In the genomic region with DNA sequence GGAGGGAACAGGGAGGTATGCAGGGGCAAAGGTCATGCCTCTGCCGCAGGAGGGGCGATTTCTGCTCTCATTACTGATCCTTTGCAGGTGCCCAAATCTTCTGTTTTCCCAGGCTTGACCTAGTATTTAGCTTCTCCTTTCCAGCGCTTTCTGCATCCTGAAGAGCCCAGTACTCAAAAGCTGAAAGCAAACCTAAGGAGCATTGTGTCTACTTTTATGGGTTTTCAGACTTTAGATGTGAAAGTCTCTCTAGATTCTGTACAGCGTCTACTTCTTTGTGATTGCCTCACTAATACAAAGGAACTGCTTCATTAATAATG, we compare ENCODE assay signal across 8 cellular contexts. TPM values are rescaled to one million over a fixed set of nuclear protein-coding genes. Genes with fewer than 3 reads are reported as not detected.
A peak's percentile ranks its signal among the peaks of the same experiment; 100 is the strongest.
DNase-seq lines count a peak whose midpoint lies in the region; ATAC-seq and TF ChIP-seq lines count a peak whose summit lies in the region.

No MANE protein-coding gene starts in this region.

- H3K27me3 Mint-ChIP-seq in CD14-positive monocyte (ENCODE audit: low read depth in 3 of 3) (peaks cover 16 to 21% (median 21%) of the 10 kb centered on the region in 3 donors), nephron progenitor cell (ENCODE audit: low read depth, poor library complexity) (peaks cover 29% of the 10 kb centered on the region)

- H3K27ac Mint-ChIP-seq in CD14-positive monocyte (peak overlapping the region; percentile 96 to 99 (median 98)), nephron progenitor cell (peak overlapping the region; percentile 97)

- H3K36me3 ChIP-seq in MG63: peaks cover 5% of the 10 kb centered on the region
- H3K36me3 ChIP-seq in effector memory CD4-positive, alpha-beta T cell (ENCODE audit: control insufficient read depth, insufficient read depth, low read length): no peaks in the 10 kb centered on the region

- ATAC-seq in HG03571 (IDR thresholded peaks at IDR 0.05; ENCODE audit: unreplicated experiment) (no peak), HG02870 (IDR thresholded peaks at IDR 0.05; ENCODE audit: unreplicated experiment) (no peak)

- TF ChIP-seq CTCF in CD14-positive monocyte (IDR thresholded peaks at IDR 0.05) (no peak), nephron progenitor cell (IDR thresholded peaks at IDR 0.05) (no peak)

- H3K36me3 Mint-ChIP-seq in CD14-positive monocyte (peaks cover 9 to 11% of the 10 kb centered on the region in 2 donors), nephron progenitor cell (ENCODE audit: low read depth) (peaks cover 14% of the 10 kb centered on the region)

- no peaks in the 10 kb centered on the region for H3K27me3 ChIP-seq in MG63
- H3K27me3 ChIP-seq in effector memory CD4-positive, alpha-beta T cell (replicated peaks; ENCODE audit: control insufficient read depth, insufficient read depth, low read length, poor library complexity, severe bottlenecking): peaks cover 10% of the 10 kb centered on the region

- peaks cover 41% of the 10 kb centered on the region for H3K4me1 ChIP-seq in effector memory CD4-positive, alpha-beta T cell (ENCODE audit: control insufficient read depth, insufficient read depth, low read length, poor library complexity, severe bottlenecking)

- intact Hi-C loops in CD14-positive monocyte (cut with micrococcal nuclease) (loop anchor here in 1 of 2 donors (2.0 kb wide), 1 partner anchor 19 kb away; a partner anchor contains a TSS), head of caudate nucleus (cut with DNase I) (no loop called here)

- DNase-seq in CD14-positive monocyte (ENCODE audit: low spot score) (no peak), MG63 (no peak), nephron progenitor cell (no peak), AG08395 (ENCODE audit: low spot score) (no peak), head of caudate nucleus (no peak)
- DNase-seq in effector memory CD4-positive, alpha-beta T cell: no peak

- H3K9me3 Mint-ChIP-seq in CD14-positive monocyte (peaks cover 0 to 11% (median 6%) of the 10 kb centered on the region in 7 donors), nephron progenitor cell (no peaks in the 10 kb centered on the region)

- no peaks in the 10 kb centered on the region for H3K9me3 ChIP-seq in MG63
- no peaks in the 10 kb centered on the region for H3K9me3 ChIP-seq in effector memory CD4-positive, alpha-beta T cell (ENCODE audit: control insufficient read depth, low read length)

- peak overlapping the region; percentile 79 for H3K4me3 ChIP-seq in MG63
- peak overlapping the region; percentile 91 for H3K4me3 ChIP-seq in effector memory CD4-positive, alpha-beta T cell (ENCODE audit: insufficient read depth, low read depth, low read length, poor library complexity, severe bottlenecking)

- H3K27ac ChIP-seq in effector memory CD4-positive, alpha-beta T cell (ENCODE audit: insufficient read depth, low read length, poor library complexity, severe bottlenecking): peak overlapping the region; percentile 93

- peak overlapping the region; percentile 97 to 99 for H3K4me3 Mint-ChIP-seq in CD14-positive monocyte
- peak overlapping the region; percentile 99 for H3K4me3 Mint-ChIP-seq in nephron progenitor cell

- H3K4me1 Mint-ChIP-seq in CD14-positive monocyte (peaks cover 41% of the 10 kb centered on the region), nephron progenitor cell (peaks cover 49% of the 10 kb centered on the region)

RNA-seq across cellular contexts. Expression of a gene that starts 0.6 kb away (rescaled TPM):
- polyA plus RNA-seq in CD14-positive monocyte: 10 to 100 TPM in 1 of 2 donors, 1 to 10 TPM in 1; 4.2 to 11.9 TPM
- total RNA-seq in MG63 (2014; rRNA removed; shearing (Covaris generic); ENCODE audit: low replicate concordance): 9.5 and 15.8 TPM in 2 replicates

RNA-seq across cellular contexts. Expression of a gene that starts 4.6 kb away (rescaled TPM):
- not detected for polyA plus RNA-seq in CD14-positive monocyte
- not detected in 2 replicates for total RNA-seq in MG63 (2014; rRNA removed; shearing (Covaris generic); ENCODE audit: low replicate concordance)

RNA-seq across cellular contexts. Expression of a gene that starts 19.8 kb away (rescaled TPM):
- 1 to 10 TPM; 2.2 to 3.2 TPM for polyA plus RNA-seq in CD14-positive monocyte
- total RNA-seq in MG63 (2014; rRNA removed; shearing (Covaris generic); ENCODE audit: low replicate concordance): 0.15 TPM in 1 of 2 replicates, not detected in the other
